ENCODE assay signal across 1 cellular context in the genomic region with DNA sequence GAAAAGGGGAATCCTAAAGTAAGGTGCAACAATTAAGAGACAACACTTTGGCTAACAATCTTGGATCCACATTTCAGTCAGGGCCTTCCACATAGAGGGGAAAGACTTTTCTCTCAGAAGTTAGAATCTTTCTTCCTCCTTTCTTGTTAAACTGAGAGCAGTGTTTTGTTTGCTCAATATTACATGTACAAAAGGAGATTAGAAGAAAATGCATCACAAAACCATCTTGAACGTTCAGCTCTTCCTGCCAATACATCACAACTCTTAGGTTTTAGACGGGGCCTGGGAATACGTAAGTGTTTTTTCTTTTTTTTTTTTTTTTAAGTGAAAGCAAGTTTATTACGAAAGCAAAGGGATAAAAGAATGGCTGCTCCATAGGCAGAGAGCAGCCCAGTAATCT.
TF ChIP-seq lines count a peak whose summit lies in the region.

No MANE protein-coding gene starts in this region.

TF ChIP-seq in GM23338, 12 proteins besides CTCF, POLR2A, EP300 and RAD21 (continued from another document):
- TF ChIP-seq, protein P1, sequence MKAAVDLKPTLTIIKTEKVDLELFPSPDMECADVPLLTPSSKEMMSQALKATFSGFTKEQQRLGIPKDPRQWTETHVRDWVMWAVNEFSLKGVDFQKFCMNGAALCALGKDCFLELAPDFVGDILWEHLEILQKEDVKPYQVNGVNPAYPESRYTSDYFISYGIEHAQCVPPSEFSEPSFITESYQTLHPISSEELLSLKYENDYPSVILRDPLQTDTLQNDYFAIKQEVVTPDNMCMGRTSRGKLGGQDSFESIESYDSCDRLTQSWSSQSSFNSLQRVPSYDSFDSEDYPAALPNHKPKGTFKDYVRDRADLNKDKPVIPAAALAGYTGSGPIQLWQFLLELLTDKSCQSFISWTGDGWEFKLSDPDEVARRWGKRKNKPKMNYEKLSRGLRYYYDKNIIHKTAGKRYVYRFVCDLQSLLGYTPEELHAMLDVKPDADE (IDR thresholded peaks at IDR 0.05): no peak
- TF ChIP-seq ZNF331 (CRISPR knock-in tag; IDR thresholded peaks at IDR 0.05; ENCODE audit: low read depth): no peak
- no peak for TF ChIP-seq STAT1 (IDR thresholded peaks at IDR 0.05; ENCODE audit: unreplicated experiment)
- no peak for TF ChIP-seq POLR2AphosphoS5 (IDR thresholded peaks at IDR 0.05; ENCODE audit: low read depth)
